Comparison of ENCODE assay signal across 1 cellular context in the genomic region with DNA sequence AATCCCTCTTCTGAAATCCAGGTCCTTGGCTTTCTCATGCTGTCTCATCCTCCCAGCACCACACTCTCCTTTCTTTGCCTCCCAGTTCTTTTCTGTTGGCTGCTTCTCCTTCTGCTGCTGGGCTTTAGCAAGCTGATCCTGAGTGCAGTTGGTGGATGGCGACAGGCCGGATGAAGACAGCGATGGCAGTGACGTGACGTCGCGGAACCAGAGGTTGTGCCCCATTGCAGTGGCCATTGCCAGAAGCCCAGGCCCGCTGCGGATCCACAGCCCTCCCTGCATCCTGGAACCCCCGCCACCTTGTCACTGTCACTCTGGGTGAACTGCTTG.
TF ChIP-seq lines count a peak whose summit lies in the region.

No MANE protein-coding gene starts in this region.

TF ChIP-seq in SK-N-SH, 30 proteins besides CTCF, POLR2A, EP300 and RAD21 (continued from another document):
- TF ChIP-seq, protein P1, sequence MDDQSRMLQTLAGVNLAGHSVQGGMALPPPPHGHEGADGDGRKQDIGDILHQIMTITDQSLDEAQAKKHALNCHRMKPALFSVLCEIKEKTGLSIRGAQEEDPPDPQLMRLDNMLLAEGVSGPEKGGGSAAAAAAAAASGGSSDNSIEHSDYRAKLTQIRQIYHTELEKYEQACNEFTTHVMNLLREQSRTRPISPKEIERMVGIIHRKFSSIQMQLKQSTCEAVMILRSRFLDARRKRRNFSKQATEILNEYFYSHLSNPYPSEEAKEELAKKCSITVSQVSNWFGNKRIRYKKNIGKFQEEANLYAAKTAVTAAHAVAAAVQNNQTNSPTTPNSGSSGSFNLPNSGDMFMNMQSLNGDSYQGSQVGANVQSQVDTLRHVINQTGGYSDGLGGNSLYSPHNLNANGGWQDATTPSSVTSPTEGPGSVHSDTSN (IDR thresholded peaks at IDR 0.05) = no peak
- TF ChIP-seq MEF2A (IDR thresholded peaks at IDR 0.05; ENCODE audit: borderline replicate concordance, low read depth) (no peak), RFX5 (IDR thresholded peaks at IDR 0.05; ENCODE audit: low read length) (no peak), TCF12 (IDR thresholded peaks at IDR 0.05) (no peak), GABPA (IDR thresholded peaks at IDR 0.05; ENCODE audit: low read depth) (no peak), NRF1 (IDR thresholded peaks at IDR 0.05; ENCODE audit: low read depth, low read length) (no peak), TAF1 (IDR thresholded peaks at IDR 0.05; ENCODE audit: borderline replicate concordance, low read depth, low read length) (no peak), JUND (IDR thresholded peaks at IDR 0.05) (no peak)
- TF ChIP-seq, protein P2, sequence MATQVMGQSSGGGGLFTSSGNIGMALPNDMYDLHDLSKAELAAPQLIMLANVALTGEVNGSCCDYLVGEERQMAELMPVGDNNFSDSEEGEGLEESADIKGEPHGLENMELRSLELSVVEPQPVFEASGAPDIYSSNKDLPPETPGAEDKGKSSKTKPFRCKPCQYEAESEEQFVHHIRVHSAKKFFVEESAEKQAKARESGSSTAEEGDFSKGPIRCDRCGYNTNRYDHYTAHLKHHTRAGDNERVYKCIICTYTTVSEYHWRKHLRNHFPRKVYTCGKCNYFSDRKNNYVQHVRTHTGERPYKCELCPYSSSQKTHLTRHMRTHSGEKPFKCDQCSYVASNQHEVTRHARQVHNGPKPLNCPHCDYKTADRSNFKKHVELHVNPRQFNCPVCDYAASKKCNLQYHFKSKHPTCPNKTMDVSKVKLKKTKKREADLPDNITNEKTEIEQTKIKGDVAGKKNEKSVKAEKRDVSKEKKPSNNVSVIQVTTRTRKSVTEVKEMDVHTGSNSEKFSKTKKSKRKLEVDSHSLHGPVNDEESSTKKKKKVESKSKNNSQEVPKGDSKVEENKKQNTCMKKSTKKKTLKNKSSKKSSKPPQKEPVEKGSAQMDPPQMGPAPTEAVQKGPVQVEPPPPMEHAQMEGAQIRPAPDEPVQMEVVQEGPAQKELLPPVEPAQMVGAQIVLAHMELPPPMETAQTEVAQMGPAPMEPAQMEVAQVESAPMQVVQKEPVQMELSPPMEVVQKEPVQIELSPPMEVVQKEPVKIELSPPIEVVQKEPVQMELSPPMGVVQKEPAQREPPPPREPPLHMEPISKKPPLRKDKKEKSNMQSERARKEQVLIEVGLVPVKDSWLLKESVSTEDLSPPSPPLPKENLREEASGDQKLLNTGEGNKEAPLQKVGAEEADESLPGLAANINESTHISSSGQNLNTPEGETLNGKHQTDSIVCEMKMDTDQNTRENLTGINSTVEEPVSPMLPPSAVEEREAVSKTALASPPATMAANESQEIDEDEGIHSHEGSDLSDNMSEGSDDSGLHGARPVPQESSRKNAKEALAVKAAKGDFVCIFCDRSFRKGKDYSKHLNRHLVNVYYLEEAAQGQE (IDR thresholded peaks at IDR 0.05; ENCODE audit: low read depth, low read length) = no peak
- TF ChIP-seq, protein P3, sequence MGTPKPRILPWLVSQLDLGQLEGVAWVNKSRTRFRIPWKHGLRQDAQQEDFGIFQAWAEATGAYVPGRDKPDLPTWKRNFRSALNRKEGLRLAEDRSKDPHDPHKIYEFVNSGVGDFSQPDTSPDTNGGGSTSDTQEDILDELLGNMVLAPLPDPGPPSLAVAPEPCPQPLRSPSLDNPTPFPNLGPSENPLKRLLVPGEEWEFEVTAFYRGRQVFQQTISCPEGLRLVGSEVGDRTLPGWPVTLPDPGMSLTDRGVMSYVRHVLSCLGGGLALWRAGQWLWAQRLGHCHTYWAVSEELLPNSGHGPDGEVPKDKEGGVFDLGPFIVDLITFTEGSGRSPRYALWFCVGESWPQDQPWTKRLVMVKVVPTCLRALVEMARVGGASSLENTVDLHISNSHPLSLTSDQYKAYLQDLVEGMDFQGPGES (IDR thresholded peaks at IDR 0.05; ENCODE audit: low read depth, low read length) = no peak
- TF ChIP-seq, protein P4, sequence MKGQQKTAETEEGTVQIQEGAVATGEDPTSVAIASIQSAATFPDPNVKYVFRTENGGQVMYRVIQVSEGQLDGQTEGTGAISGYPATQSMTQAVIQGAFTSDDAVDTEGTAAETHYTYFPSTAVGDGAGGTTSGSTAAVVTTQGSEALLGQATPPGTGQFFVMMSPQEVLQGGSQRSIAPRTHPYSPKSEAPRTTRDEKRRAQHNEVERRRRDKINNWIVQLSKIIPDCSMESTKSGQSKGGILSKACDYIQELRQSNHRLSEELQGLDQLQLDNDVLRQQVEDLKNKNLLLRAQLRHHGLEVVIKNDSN (IDR thresholded peaks at IDR 0.05; ENCODE audit: borderline replicate concordance, low read depth) = no peak
